Comparison of ENCODE assay signal across 8 cellular contexts in genomic region chr6:159693894-159694545, GRCh38. TPM values are rescaled to one million over a fixed set of nuclear protein-coding genes. Genes with fewer than 3 reads are reported as not detected.
A peak's percentile ranks its signal among the peaks of the same experiment; 100 is the strongest.
DNase-seq lines count a peak whose midpoint lies in the region; ATAC-seq and TF ChIP-seq lines count a peak whose summit lies in the region.

No MANE protein-coding gene starts in this region.

- H3K36me3 ChIP-seq in ACC112 (ENCODE audit: insufficient read depth, low read length) (peaks cover 15% of the 10 kb centered on the region; the same call in 1 of the 2 replicates), esophagus muscularis mucosa (peaks cover 0 to 19% (median 11%) of the 10 kb centered on the region in 4 donors)

- no peak for TF ChIP-seq POLR2A in esophagus muscularis mucosa (IDR thresholded peaks at IDR 0.05; ENCODE audit: low read depth)

- H3K79me2 ChIP-seq in ACC112 (ENCODE audit: control insufficient read depth, insufficient read depth, low read length, unreplicated experiment), result peaks cover 41% of the 10 kb centered on the region

- H3K27ac ChIP-seq in ACC112 (ENCODE audit: low read depth, low read length) (peak overlapping the region; percentile 83), esophagus muscularis mucosa (replicated peaks in 1 of 4) (peak overlapping the region; percentile 96 to 99 (median 98))

- H3K27ac Mint-ChIP-seq in activated CD4-positive, alpha-beta memory T cell treated with anti-CD3 and anti-CD28 coated beads for 36 hours, result peak overlapping the region; percentile 91
- peak overlapping the region; percentile 92 to 98 (median 96) for H3K27ac Mint-ChIP-seq in naive B cell

- ATAC-seq in GM19035 (IDR thresholded peaks at IDR 0.05; ENCODE audit: unreplicated experiment) (peak; percentile 1), naive B cell (ENCODE audit: low read depth in 2 of 2) (peak; percentile 33 to 44), HG03108 (IDR thresholded peaks at IDR 0.05; ENCODE audit: unreplicated experiment) (no peak)

- H3K27me3 Mint-ChIP-seq in activated CD4-positive, alpha-beta memory T cell treated with anti-CD3 and anti-CD28 coated beads for 36 hours, result no peaks in the 10 kb centered on the region
- no peaks in the 10 kb centered on the region for H3K27me3 Mint-ChIP-seq in naive B cell

- peak; percentile 50 for TF ChIP-seq EP300 in esophagus muscularis mucosa (IDR thresholded peaks at IDR 0.05)

- POLR2A ChIA-PET in activated CD4-positive, alpha-beta memory T cell treated with anti-CD3 and anti-CD28 coated beads for 36 hours (lab: Charles Lee), result interaction anchor here (1.0 to 5.2 kb wide), 7 partner anchors 12 to 237 kb away, joined by 3 to 55 read pairs (median 6); partner anchors contain the start of genes MRPL18, TCP1 and WTAP

- intact Hi-C loops in activated CD4-positive, alpha-beta memory T cell treated with anti-CD3 and anti-CD28 coated beads for 36 hours (cut with micrococcal nuclease), result loop anchor here (1.0 to 5.0 kb wide), 4 partner anchors 95 to 768 kb away; partner anchors contain the start of gene TCP1
- intact Hi-C loops in esophagus muscularis mucosa (cut with DNase I), result loop anchor here (2.0 to 5.0 kb wide), 2 partner anchors 33 to 95 kb away; partner anchors contain the start of genes TCP1 and WTAP

- peaks cover 31% of the 10 kb centered on the region for H3K4me1 Mint-ChIP-seq in activated CD4-positive, alpha-beta memory T cell treated with anti-CD3 and anti-CD28 coated beads for 36 hours (ENCODE audit: low read depth)
- H3K4me1 Mint-ChIP-seq in naive B cell, result peaks cover 27 to 36% (median 30%) of the 10 kb centered on the region in 3 donors

- 29% methylated on average over 14 of the region's 14 CpGs for WGBS in esophagus muscularis mucosa

- H3K4me1 ChIP-seq in ACC112 (ENCODE audit: control insufficient read depth, insufficient read depth, low read length, unreplicated experiment) (peaks cover 27% of the 10 kb centered on the region), esophagus muscularis mucosa (peaks cover 29 to 48% (median 47%) of the 10 kb centered on the region in 4 donors)

- H3K27me3 ChIP-seq in ACC112 (ENCODE audit: insufficient read depth, low read length) (no peaks in the 10 kb centered on the region), esophagus muscularis mucosa (no peaks in the 10 kb centered on the region)

- H3K4me3 ChIP-seq in ACC112 (ENCODE audit: low read depth, low read length), result peak overlapping the region; percentile 83
- peak overlapping the region; percentile 85 to 100 (median 90) for H3K4me3 ChIP-seq in esophagus muscularis mucosa

- no peak for TF ChIP-seq CTCF in esophagus muscularis mucosa (IDR thresholded peaks at IDR 0.05)

- CTCF ChIA-PET in activated CD4-positive, alpha-beta memory T cell treated with anti-CD3 and anti-CD28 coated beads for 36 hours (lab: Charles Lee), result interaction anchor here (1.0 kb wide), 1 partner anchor 27 kb away, joined by 4 read pairs; no protein-coding TSS in a partner anchor

- H3K36me3 Mint-ChIP-seq in activated CD4-positive, alpha-beta memory T cell treated with anti-CD3 and anti-CD28 coated beads for 36 hours, result peaks cover 13% of the 10 kb centered on the region
- H3K36me3 Mint-ChIP-seq in naive B cell, result peaks cover 0 to under 1% of the 10 kb centered on the region in 2 donors

- no peaks in the 10 kb centered on the region for H3K9me3 ChIP-seq in esophagus muscularis mucosa

- H3K9me3 Mint-ChIP-seq in activated CD4-positive, alpha-beta memory T cell treated with anti-CD3 and anti-CD28 coated beads for 36 hours, result no peaks in the 10 kb centered on the region
- H3K9me3 Mint-ChIP-seq in naive B cell, result no peaks in the 10 kb centered on the region

- H3K4me3 Mint-ChIP-seq in activated CD4-positive, alpha-beta memory T cell treated with anti-CD3 and anti-CD28 coated beads for 36 hours, result peak overlapping the region; percentile 91
- H3K4me3 Mint-ChIP-seq in naive B cell, result peak overlapping the region; percentile 84 to 96 (median 92)

- peak; percentile 34 for DNase-seq in NAMALWA (ENCODE audit: low spot score)
- peak; percentile 64 for DNase-seq in activated CD4-positive, alpha-beta memory T cell treated with anti-CD3 and anti-CD28 coated beads for 36 hours
- DNase-seq in esophagus muscularis mucosa (ENCODE audit: extremely low spot score), result no peak
- DNase-seq in naive B cell, result peak; percentile 74
- no peak for DNase-seq in DMS 273 (lab: John Stamatoyannopoulos, UW; ENCODE audit: unreplicated experiment)

- H2AFZ ChIP-seq in ACC112 (ENCODE audit: low read length, unreplicated experiment), result peak overlapping the region; percentile 51

RNA-seq across cellular contexts. Expression of gene SOD2, which starts 1.0 kb away (rescaled TPM):
- 100 to 1,000 TPM; 103 to 108 TPM for total RNA-seq in activated CD4-positive, alpha-beta memory T cell treated with anti-CD3 and anti-CD28 coated beads for 36 hours
- 100 to 1,000 TPM; 147 to 927 (median 395) TPM for total RNA-seq in esophagus muscularis mucosa
- 10 to 100 TPM; 74.3 to 99.4 (median 83.2) TPM for polyA plus RNA-seq in naive B cell (ENCODE audit: low read depth in 6 of 6)

RNA-seq across cellular contexts. Expression of gene WTAP, which starts 33.3 kb away (rescaled TPM):
- 10 to 100 TPM; 87.6 to 90.2 TPM for total RNA-seq in activated CD4-positive, alpha-beta memory T cell treated with anti-CD3 and anti-CD28 coated beads for 36 hours
- total RNA-seq in esophagus muscularis mucosa, result 10 to 100 TPM; 62.7 to 96.9 (median 75.3) TPM
- polyA plus RNA-seq in naive B cell (ENCODE audit: low read depth in 6 of 6), result 100 to 1,000 TPM; 142 to 203 (median 152) TPM

Comparison
In these comparisons a context has a peak if more than half of its experiments do, and no peak if none do; other contexts are left out.
1. DNase-seq: peak in NAMALWA (single experiment), activated CD4-positive, alpha-beta memory T cell treated with anti-CD3 and anti-CD28 coated beads for 36 hours (single experiment) and naive B cell (single experiment); none in esophagus muscularis mucosa (single experiment) and DMS 273 (single experiment).